ENCODE assay signal across 8 cellular contexts in the genomic region with DNA sequence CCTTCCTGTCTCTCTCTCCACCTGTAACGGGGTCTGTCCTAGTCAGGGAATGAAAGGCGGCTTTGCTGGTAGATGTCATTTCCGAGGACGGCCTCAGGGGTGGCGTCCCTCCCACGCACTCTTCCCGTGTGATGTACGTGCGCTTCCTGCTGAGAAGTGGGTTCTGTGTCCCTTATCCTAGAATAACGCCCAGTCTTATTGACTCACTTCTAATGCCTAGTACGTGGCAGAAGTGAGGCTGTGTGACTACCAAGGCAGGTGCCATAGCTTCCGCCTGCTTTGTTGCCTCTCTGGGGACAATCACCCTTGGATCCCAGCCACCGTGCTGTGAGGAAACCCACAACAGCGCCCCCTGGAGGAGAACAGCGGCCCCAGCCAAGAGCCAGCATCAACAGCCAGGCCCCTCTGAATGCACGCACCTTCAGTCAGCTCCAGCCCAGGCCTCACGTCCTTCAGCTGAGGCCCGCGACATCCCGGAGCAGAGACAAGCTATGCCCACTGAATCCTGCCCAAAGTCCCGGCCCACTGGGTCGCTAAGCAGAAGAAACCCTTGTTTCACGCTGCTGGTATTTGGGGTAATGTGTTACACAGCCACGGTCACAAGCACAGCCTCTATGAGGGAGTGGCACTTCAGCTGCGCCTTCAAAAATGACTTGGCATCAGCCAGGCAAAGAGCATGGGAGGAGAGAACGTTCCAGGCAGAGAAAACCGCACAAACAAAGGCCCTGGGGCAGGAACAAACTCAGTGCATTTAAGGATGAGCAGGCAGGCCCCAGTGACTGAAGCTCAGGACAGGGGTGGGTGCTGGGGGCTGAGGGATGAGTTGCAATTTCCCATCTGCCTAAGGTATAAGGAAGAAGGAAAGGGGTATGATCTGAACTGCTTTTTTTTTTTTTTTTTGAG.
DNase-seq lines count a peak whose midpoint lies in the region; ATAC-seq and TF ChIP-seq lines count a peak whose summit lies in the region.

No MANE protein-coding gene starts in this region.

- H3F3A ChIP-seq in MM.1S (ENCODE audit: insufficient read depth, low read length): no peaks in the 10 kb centered on the region

- no peak overlapping the region for H2AFZ ChIP-seq in MM.1S (ENCODE audit: low read length)

- H3K9me3 ChIP-seq in MM.1S (replicated peaks; ENCODE audit: insufficient read depth, low read length): no peaks in the 10 kb centered on the region

- peak overlapping the region in 5 of 10 donors; percentile 63 to 91 (median 72) for H3K27ac Mint-ChIP-seq in naive thymus-derived CD8-positive, alpha-beta T cell

- H3K4me3 ChIP-seq in MM.1S (ENCODE audit: low read length): no peak overlapping the region

- POLR2A ChIA-PET in naive thymus-derived CD8-positive, alpha-beta T cell (lab: Charles Lee): interaction anchor here (0.7 kb wide), 1 partner anchor 12 kb away, joined by 3 read pairs; no protein-coding TSS in a partner anchor

- ATAC-seq in naive thymus-derived CD8-positive, alpha-beta T cell: peak; percentile 59 to 61
- ATAC-seq in GM21367 (IDR thresholded peaks at IDR 0.05; ENCODE audit: unreplicated experiment): no peak

- peaks cover 0 to 2% (median 0%) of the 10 kb centered on the region in 3 donors for H3K36me3 Mint-ChIP-seq in naive thymus-derived CD8-positive, alpha-beta T cell

- no peaks in the 10 kb centered on the region for H3K27me3 ChIP-seq in MM.1S (replicated peaks; ENCODE audit: insufficient read depth, low read length)

- no peaks in the 10 kb centered on the region for H3K79me2 ChIP-seq in MM.1S (ENCODE audit: low read length)

- H3K4me1 ChIP-seq in MM.1S (ENCODE audit: low read length): no peaks in the 10 kb centered on the region

- peak overlapping the region in 9 of 10 donors; percentile 8 to 50 (median 33) for H3K4me3 Mint-ChIP-seq in naive thymus-derived CD8-positive, alpha-beta T cell

- no peak overlapping the region for H3K4me2 ChIP-seq in MM.1S (ENCODE audit: low read depth, low read length)

- H3K36me3 ChIP-seq in MM.1S (replicated peaks; ENCODE audit: insufficient read depth, low read length): no peaks in the 10 kb centered on the region

- H3K9ac ChIP-seq in MM.1S (ENCODE audit: low read length): no peak overlapping the region

- H3K4me1 Mint-ChIP-seq in naive thymus-derived CD8-positive, alpha-beta T cell: peaks cover 0 to 2% (median 1%) of the 10 kb centered on the region in 4 donors

- TF ChIP-seq CTCF in MM.1S (IDR thresholded peaks at IDR 0.05; ENCODE audit: low read length): peak; percentile 51

- no peak overlapping the region for H3K27ac ChIP-seq in MM.1S (ENCODE audit: low read length)

- no peaks in the 10 kb centered on the region for H4K20me1 ChIP-seq in MM.1S (ENCODE audit: insufficient read depth, low read length)

- peaks cover 0 to 9% (median 2%) of the 10 kb centered on the region in 9 donors for H3K9me3 Mint-ChIP-seq in naive thymus-derived CD8-positive, alpha-beta T cell

- H3K27me3 Mint-ChIP-seq in naive thymus-derived CD8-positive, alpha-beta T cell: peaks cover 0 to 9% (median 6%) of the 10 kb centered on the region in 5 donors

- no peaks in the 10 kb centered on the region for H3K9me2 ChIP-seq in MM.1S (replicated peaks; ENCODE audit: insufficient read depth, low read length)

- peak; percentile 81 for DNase-seq in DMS153 (lab: John Stamatoyannopoulos, UW)
- DNase-seq in MM.1S: no peak
- peak; percentile 21 for DNase-seq in activated CD4-positive, alpha-beta T cell treated with anti-CD3 and anti-CD28 coated beads for 1 hour
- peak; percentile 65 for DNase-seq in dermis blood vessel endothelial cell
- peak; percentile 4 to 69 (median 28) for DNase-seq in naive thymus-derived CD8-positive, alpha-beta T cell
- no peak for DNase-seq in COLO829 (ENCODE audit: low spot score)
- DNase-seq in DMS114 treated with DMSO at 0.1 percent for 48 hours (lab: John Stamatoyannopoulos, UW; ENCODE audit: unreplicated experiment): no peak

Comparison
In these comparisons a context has a peak if more than half of its experiments do, and no peak if none do; other contexts are left out.
1. DNase-seq: peak in DMS153 (single experiment), activated CD4-positive, alpha-beta T cell treated with anti-CD3 and anti-CD28 coated beads for 1 hour (single experiment), dermis blood vessel endothelial cell (single experiment) and naive thymus-derived CD8-positive, alpha-beta T cell (10 of 10); none in MM.1S (single experiment), COLO829 (single experiment) and DMS114 treated with DMSO at 0.1 percent for 48 hours (single experiment).